In genomic region chr6:138569970-138570715, GRCh38 we compare ENCODE assay signal across 1 cellular context.
A peak's percentile ranks its signal among the peaks of the same experiment; 100 is the strongest.
TF ChIP-seq lines count a peak whose summit lies in the region.

No MANE protein-coding gene starts in this region.

TF ChIP-seq in HepG2, 621 proteins besides CTCF, POLR2A, EP300 and RAD21 (continued from another document and continues in another):
- TF ChIP-seq, protein P1, sequence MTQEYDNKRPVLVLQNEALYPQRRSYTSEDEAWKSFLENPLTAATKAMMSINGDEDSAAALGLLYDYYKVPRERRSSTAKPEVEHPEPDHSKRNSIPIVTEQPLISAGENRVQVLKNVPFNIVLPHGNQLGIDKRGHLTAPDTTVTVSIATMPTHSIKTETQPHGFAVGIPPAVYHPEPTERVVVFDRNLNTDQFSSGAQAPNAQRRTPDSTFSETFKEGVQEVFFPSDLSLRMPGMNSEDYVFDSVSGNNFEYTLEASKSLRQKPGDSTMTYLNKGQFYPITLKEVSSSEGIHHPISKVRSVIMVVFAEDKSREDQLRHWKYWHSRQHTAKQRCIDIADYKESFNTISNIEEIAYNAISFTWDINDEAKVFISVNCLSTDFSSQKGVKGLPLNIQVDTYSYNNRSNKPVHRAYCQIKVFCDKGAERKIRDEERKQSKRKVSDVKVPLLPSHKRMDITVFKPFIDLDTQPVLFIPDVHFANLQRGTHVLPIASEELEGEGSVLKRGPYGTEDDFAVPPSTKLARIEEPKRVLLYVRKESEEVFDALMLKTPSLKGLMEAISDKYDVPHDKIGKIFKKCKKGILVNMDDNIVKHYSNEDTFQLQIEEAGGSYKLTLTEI (CRISPR knock-in tag; conservative IDR thresholded peaks at IDR 0.05) = no peak
- TF ChIP-seq TOE1 (CRISPR knock-in tag; IDR thresholded peaks at IDR 0.05) (no peak), ZFYVE20 (CRISPR knock-in tag; IDR thresholded peaks at IDR 0.05; ENCODE audit: borderline replicate concordance, low read depth) (no peak), DR1 (CRISPR knock-in tag; IDR thresholded peaks at IDR 0.05) (no peak), MAZ (IDR thresholded peaks at IDR 0.05; ENCODE audit: borderline replicate concordance, low read depth, low read length) (no peak), MAZ (CRISPR knock-in tag; IDR thresholded peaks at IDR 0.05; ENCODE audit: low read depth) (no peak), ZNF616 (CRISPR knock-in tag; IDR thresholded peaks at IDR 0.05; ENCODE audit: low read depth) (no peak), SNAPC4 (CRISPR knock-in tag; IDR thresholded peaks at IDR 0.05) (no peak), TGIF2 (CRISPR knock-in tag; IDR thresholded peaks at IDR 0.05) (peak; percentile 90), SATB2 (CRISPR knock-in tag; IDR thresholded peaks at IDR 0.05) (no peak), NONO (IDR thresholded peaks at IDR 0.05) (no peak), NONO (CRISPR knock-in tag; conservative IDR thresholded peaks at IDR 0.05) (0 out of 2 replicates have a peak, but pooled peaks have one; percentile 13), ZNF614 (CRISPR knock-in tag; IDR thresholded peaks at IDR 0.05; ENCODE audit: borderline replicate concordance) (no peak; the same call in 1 of the 2 replicates), TFAP4 (IDR thresholded peaks at IDR 0.05; ENCODE audit: borderline replicate concordance, low read depth) (no peak), PHF5A (CRISPR knock-in tag; IDR thresholded peaks at IDR 0.05; ENCODE audit: low read depth, unreplicated experiment) (no peak), NFE2 (CRISPR knock-in tag; IDR thresholded peaks at IDR 0.05) (no peak), MIXL1 (CRISPR knock-in tag; IDR thresholded peaks at IDR 0.05) (no peak), SRSF4 (IDR thresholded peaks at IDR 0.05; ENCODE audit: low read depth, low read length, poor library complexity, severe bottlenecking) (no peak), ZNF577 (CRISPR knock-in tag; IDR thresholded peaks at IDR 0.05; ENCODE audit: borderline replicate concordance, low read depth) (no peak), DNMT1 (CRISPR knock-in tag; IDR thresholded peaks at IDR 0.05) (no peak), GATAD1 (CRISPR knock-in tag; IDR thresholded peaks at IDR 0.05) (no peak), KDM1A (CRISPR knock-in tag; IDR thresholded peaks at IDR 0.05) (no peak), ZNF382 (CRISPR knock-in tag; IDR thresholded peaks at IDR 0.05; ENCODE audit: borderline replicate concordance) (no peak), ZNF878 (CRISPR knock-in tag; IDR thresholded peaks at IDR 0.05) (no peak), ATM (IDR thresholded peaks at IDR 0.05; ENCODE audit: borderline replicate concordance) (no peak), MAFK (conservative IDR thresholded peaks at IDR 0.05 in 1 of 2, IDR thresholded peaks at IDR 0.05 in 1 of 2; ENCODE audit: low read length in 2 of 2) (no peak; a peak in 1 of 4 replicates), ZNF607 (CRISPR knock-in tag; IDR thresholded peaks at IDR 0.05; ENCODE audit: borderline replicate concordance) (no peak), ZNF451 (CRISPR knock-in tag; IDR thresholded peaks at IDR 0.05) (no peak), ZNF350 (CRISPR knock-in tag; IDR thresholded peaks at IDR 0.05; ENCODE audit: borderline replicate concordance, low read depth) (no peak), NCOA2 (CRISPR knock-in tag; IDR thresholded peaks at IDR 0.05) (peak; percentile 31; the same call in 1 of the 2 replicates), NR3C1 (CRISPR knock-in tag; IDR thresholded peaks at IDR 0.05) (no peak), FLYWCH1 (CRISPR knock-in tag; IDR thresholded peaks at IDR 0.05) (no peak), EZH2 (conservative IDR thresholded peaks at IDR 0.05; ENCODE audit: low read depth, low read length) (no peak), ZKSCAN5 (CRISPR knock-in tag; IDR thresholded peaks at IDR 0.05) (no peak), NFIC (IDR thresholded peaks at IDR 0.05; ENCODE audit: low read length) (peak; percentile 20; the same call in 1 of the 2 replicates), GATAD2A (CRISPR knock-in tag; IDR thresholded peaks at IDR 0.05) (peak; percentile 46; the same call in 1 of the 2 replicates), MXD4 (CRISPR knock-in tag; IDR thresholded peaks at IDR 0.05) (no peak), ZNF280B (CRISPR knock-in tag; IDR thresholded peaks at IDR 0.05; ENCODE audit: borderline replicate concordance) (no peak), RFXAP (CRISPR knock-in tag; IDR thresholded peaks at IDR 0.05; ENCODE audit: borderline replicate concordance) (no peak), E2F1 (CRISPR knock-in tag; IDR thresholded peaks at IDR 0.05) (no peak), NRL (CRISPR knock-in tag; IDR thresholded peaks at IDR 0.05; ENCODE audit: borderline replicate concordance) (no peak), MZF1 (CRISPR knock-in tag; IDR thresholded peaks at IDR 0.05; ENCODE audit: borderline replicate concordance) (no peak), ZNF83 (CRISPR knock-in tag; IDR thresholded peaks at IDR 0.05; ENCODE audit: borderline replicate concordance) (no peak), ZFP1 (CRISPR knock-in tag; IDR thresholded peaks at IDR 0.05) (peak; percentile 60; the same call in 1 of the 2 replicates), SP5 (CRISPR knock-in tag; IDR thresholded peaks at IDR 0.05; ENCODE audit: borderline replicate concordance, low read depth) (no peak; the same call in 1 of the 2 replicates), REPIN1 (CRISPR knock-in tag; IDR thresholded peaks at IDR 0.05; ENCODE audit: borderline replicate concordance, low read depth) (no peak), ZSCAN29 (CRISPR knock-in tag; conservative IDR thresholded peaks at IDR 0.05) (0 out of 2 replicates have a peak, but pooled peaks have one; percentile 67), HMGA1 (CRISPR knock-in tag; conservative IDR thresholded peaks at IDR 0.05) (no peak), FOXO1 (CRISPR knock-in tag; IDR thresholded peaks at IDR 0.05) (no peak)
- TF ChIP-seq, protein P2, sequence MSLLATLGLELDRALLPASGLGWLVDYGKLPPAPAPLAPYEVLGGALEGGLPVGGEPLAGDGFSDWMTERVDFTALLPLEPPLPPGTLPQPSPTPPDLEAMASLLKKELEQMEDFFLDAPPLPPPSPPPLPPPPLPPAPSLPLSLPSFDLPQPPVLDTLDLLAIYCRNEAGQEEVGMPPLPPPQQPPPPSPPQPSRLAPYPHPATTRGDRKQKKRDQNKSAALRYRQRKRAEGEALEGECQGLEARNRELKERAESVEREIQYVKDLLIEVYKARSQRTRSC (CRISPR knock-in tag; IDR thresholded peaks at IDR 0.05; ENCODE audit: low read depth) = no peak
- TF ChIP-seq, protein P3, sequence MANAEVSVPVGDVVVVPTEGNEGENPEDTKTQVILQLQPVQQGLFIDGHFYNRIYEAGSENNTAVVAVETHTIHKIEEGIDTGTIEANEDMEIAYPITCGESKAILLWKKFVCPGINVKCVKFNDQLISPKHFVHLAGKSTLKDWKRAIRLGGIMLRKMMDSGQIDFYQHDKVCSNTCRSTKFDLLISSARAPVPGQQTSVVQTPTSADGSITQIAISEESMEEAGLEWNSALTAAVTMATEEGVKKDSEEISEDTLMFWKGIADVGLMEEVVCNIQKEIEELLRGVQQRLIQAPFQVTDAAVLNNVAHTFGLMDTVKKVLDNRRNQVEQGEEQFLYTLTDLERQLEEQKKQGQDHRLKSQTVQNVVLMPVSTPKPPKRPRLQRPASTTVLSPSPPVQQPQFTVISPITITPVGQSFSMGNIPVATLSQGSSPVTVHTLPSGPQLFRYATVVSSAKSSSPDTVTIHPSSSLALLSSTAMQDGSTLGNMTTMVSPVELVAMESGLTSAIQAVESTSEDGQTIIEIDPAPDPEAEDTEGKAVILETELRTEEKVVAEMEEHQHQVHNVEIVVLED (CRISPR knock-in tag; IDR thresholded peaks at IDR 0.05; ENCODE audit: borderline replicate concordance) = no peak
- TF ChIP-seq, protein P4, sequence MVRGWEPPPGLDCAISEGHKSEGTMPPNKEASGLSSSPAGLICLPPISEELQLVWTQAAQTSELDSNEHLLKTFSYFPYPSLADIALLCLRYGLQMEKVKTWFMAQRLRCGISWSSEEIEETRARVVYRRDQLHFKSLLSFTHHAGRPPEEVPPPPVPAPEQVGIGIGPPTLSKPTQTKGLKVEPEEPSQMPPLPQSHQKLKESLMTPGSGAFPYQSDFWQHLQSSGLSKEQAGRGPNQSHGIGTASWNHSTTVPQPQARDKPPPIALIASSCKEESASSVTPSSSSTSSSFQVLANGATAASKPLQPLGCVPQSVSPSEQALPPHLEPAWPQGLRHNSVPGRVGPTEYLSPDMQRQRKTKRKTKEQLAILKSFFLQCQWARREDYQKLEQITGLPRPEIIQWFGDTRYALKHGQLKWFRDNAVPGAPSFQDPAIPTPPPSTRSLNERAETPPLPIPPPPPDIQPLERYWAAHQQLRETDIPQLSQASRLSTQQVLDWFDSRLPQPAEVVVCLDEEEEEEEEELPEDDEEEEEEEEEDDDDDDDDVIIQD (CRISPR knock-in tag; IDR thresholded peaks at IDR 0.05; ENCODE audit: low read depth) = no peak
- TF ChIP-seq, protein P5, sequence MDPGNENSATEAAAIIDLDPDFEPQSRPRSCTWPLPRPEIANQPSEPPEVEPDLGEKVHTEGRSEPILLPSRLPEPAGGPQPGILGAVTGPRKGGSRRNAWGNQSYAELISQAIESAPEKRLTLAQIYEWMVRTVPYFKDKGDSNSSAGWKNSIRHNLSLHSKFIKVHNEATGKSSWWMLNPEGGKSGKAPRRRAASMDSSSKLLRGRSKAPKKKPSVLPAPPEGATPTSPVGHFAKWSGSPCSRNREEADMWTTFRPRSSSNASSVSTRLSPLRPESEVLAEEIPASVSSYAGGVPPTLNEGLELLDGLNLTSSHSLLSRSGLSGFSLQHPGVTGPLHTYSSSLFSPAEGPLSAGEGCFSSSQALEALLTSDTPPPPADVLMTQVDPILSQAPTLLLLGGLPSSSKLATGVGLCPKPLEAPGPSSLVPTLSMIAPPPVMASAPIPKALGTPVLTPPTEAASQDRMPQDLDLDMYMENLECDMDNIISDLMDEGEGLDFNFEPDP (CRISPR knock-in tag; conservative IDR thresholded peaks at IDR 0.05) = no peak
- TF ChIP-seq, protein P6, sequence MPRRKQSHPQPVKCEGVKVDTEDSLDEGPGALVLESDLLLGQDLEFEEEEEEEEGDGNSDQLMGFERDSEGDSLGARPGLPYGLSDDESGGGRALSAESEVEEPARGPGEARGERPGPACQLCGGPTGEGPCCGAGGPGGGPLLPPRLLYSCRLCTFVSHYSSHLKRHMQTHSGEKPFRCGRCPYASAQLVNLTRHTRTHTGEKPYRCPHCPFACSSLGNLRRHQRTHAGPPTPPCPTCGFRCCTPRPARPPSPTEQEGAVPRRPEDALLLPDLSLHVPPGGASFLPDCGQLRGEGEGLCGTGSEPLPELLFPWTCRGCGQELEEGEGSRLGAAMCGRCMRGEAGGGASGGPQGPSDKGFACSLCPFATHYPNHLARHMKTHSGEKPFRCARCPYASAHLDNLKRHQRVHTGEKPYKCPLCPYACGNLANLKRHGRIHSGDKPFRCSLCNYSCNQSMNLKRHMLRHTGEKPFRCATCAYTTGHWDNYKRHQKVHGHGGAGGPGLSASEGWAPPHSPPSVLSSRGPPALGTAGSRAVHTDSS (CRISPR knock-in tag; conservative IDR thresholded peaks at IDR 0.05) = no peak
